In the genomic region with DNA sequence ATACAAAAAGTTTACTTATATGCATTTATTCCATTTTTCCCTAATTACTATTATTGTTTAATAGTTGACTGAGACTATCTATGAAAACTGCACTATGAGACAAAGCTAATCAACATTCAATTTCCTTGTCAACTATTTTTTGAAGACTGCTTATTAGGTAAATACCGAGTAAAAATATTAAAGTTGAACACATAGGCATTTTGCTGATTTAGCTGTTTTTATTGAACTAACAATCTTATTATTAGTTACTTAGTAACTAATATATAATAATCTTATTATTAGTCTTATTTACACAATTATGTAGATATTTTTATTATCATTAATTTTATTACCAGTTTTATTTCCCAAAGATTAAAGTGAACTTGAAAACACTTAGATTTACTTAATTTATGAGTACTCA, we compare ENCODE assay signal across 31 cellular contexts.
"Had no signal": no experiment of that assay in that cellular context is flagged by ENCODE, and none has a peak within 500 bp of the region (broad histone marks: within the 10 kb centered on the region; RNA-seq: fewer than 3 reads in every experiment).

No MANE protein-coding gene starts in this region.

- FAIRE-seq: islet of Langerhans, small intestine, urothelium cell line had no signal

- ATAC-seq: left colon; left lung; lower lobe of right lung; natural killer cell; right cardiac atrium; stimulated activated effector memory CD8-positive, alpha-beta T cell treated with anti-CD3 and anti-CD28 coated beads, Interleukin-12 subunit alpha, Interleukin-12 subunit beta, amount 100 ng/mL, for 72 hours; upper lobe of right lung had no signal

- H3K36me3 Mint-ChIP-seq: immature natural killer cell; naive B cell; natural killer cell; stimulated activated effector memory CD8-positive, alpha-beta T cell treated with anti-CD3 and anti-CD28 coated beads, Interleukin-12 subunit alpha, Interleukin-12 subunit beta, amount 100 ng/mL, for 72 hours had no signal

- H3K27me3 ChIP-seq: left lung, neural progenitor cell, neutrophil, sigmoid colon, spleen, suprapubic skin, tibial artery, upper lobe of right lung had no signal

- H3K4me2 ChIP-seq: neural progenitor cell had no signal

- H2AFZ ChIP-seq: neural progenitor cell had no signal

- H3K27ac Mint-ChIP-seq: immature natural killer cell; naive B cell; natural killer cell; nephron progenitor cell; neural progenitor cell; stimulated activated effector memory CD8-positive, alpha-beta T cell treated with anti-CD3 and anti-CD28 coated beads, Interleukin-12 subunit alpha, Interleukin-12 subunit beta, amount 100 ng/mL, for 72 hours; stimulated activated naive CD8-positive, alpha-beta T cell treated with anti-CD3 and anti-CD28 coated beads, Interleukin-15, Interleukin-2, amounts not matched to agents 100 ng/mL and 50 ng/mL, for 24 hours had no signal

- DNase-seq: hypothalamus; immature natural killer cell; kidney; left colon; left lung; lower lobe of right lung; mammary epithelial cell; naive B cell; natural killer cell; nephron progenitor cell; occipital lobe; posterior cingulate gyrus; retina; right cardiac atrium; sigmoid colon; small intestine; spleen; stimulated activated CD4-positive, alpha-beta T cell treated with anti-CD3 and anti-CD28 coated beads, Interleukin-4, amount 100 ng/mL, for 24 hours; stimulated activated naive CD4-positive, alpha-beta T cell; tibial artery; trophoblast cell; upper lobe of right lung had no signal

- H3K27ac ChIP-seq: left lung, lower lobe of right lung, neural progenitor cell, neutrophil, prostate gland, sigmoid colon, spleen, suprapubic skin, thoracic aorta, tibial artery, upper lobe of right lung had no signal

- H3K36me3 ChIP-seq: left lung, lower lobe of right lung, neutrophil, prostate gland, sigmoid colon, spleen, suprapubic skin, thoracic aorta, tibial artery, upper lobe of right lung had no signal

- H3K9ac ChIP-seq: neural progenitor cell had no signal

- H3K4me3 ChIP-seq: left lung, lower lobe of right lung, neural progenitor cell, prostate gland, sigmoid colon, spleen, suprapubic skin, thoracic aorta, tibial artery, upper lobe of right lung had no signal

- H3K4me1 ChIP-seq: left lung, lower lobe of right lung, neural progenitor cell, prostate gland, sigmoid colon, spleen, suprapubic skin, tibial artery, upper lobe of right lung had no signal

- H3K9me3 ChIP-seq: lower lobe of right lung, neutrophil, prostate gland, thoracic aorta, tibial artery, upper lobe of right lung had no signal
